ENCODE assay signal across 26 cellular contexts in the genomic region with DNA sequence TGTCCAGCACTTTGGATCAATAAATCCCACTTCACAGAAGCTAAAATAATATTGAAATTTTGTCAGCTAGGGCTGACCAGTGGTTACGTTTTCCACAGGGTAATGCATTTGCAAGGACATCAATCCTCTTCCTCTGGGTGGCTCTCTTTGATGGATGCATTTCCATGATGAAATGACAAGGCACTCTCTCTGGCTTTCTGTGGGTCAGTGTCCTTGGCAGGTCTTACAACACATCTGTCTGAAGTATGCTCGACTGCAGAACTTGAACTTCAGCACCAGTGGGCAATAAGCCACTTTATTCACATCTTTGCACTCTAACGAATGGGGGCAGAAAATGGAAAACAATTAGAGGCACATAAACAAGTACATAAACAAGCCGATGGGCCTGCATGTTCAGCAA.
DNase-seq lines count a peak whose midpoint lies in the region; ATAC-seq, FAIRE-seq and TF ChIP-seq lines count a peak whose summit lies in the region.
"Had no signal": no experiment of that assay in that cellular context is flagged by ENCODE, and none has a peak within 500 bp of the region (broad histone marks: within the 10 kb centered on the region; RNA-seq: fewer than 3 reads in every experiment).

No MANE protein-coding gene starts in this region.

- H3K27ac ChIP-seq in heart right ventricle (peak overlapping the region in 1 of 10 donors; percentile 16), right atrium auricular region (no peak overlapping the region), astrocyte (ENCODE audit: low read depth, low read length) (no peak overlapping the region), transverse colon (peak overlapping the region; percentile 33 to 68 (median 42))
- H3K27ac ChIP-seq: C4-2B had no signal

- TF ChIP-seq CTCF in heart right ventricle (IDR thresholded peaks at IDR 0.05), result no peak
- TF ChIP-seq CTCF in right atrium auricular region (IDR thresholded peaks at IDR 0.05), result no peak
- no peak for TF ChIP-seq CTCF in astrocyte (IDR thresholded peaks at IDR 0.05; ENCODE audit: insufficient read depth, low read depth, low read length)
- TF ChIP-seq CTCF in transverse colon (IDR thresholded peaks at IDR 0.05), result no peak

- H3K9me3 Mint-ChIP-seq in astrocyte (ENCODE audit: unreplicated experiment), result peaks cover 4% of the 10 kb centered on the region
- H3K9me3 Mint-ChIP-seq: activated B cell treated with CpG ODN at 0.5 μM for 24 hours; activated CD4-positive, alpha-beta memory T cell treated with anti-CD3 and anti-CD28 coated beads, Interleukin-2, amount 10 ng/mL, durations not matched to agents 7 days and 5 days; activated naive CD8-positive, alpha-beta T cell treated with anti-CD3 and anti-CD28 coated beads, Interleukin-2, amount 50 U/mL, for 24 hours; naive thymus-derived CD4-positive, alpha-beta T cell had no signal

- DNase-seq in heart right ventricle (no peak), right atrium auricular region (ENCODE audit: low spot score) (no peak), astrocyte (ENCODE audit: low read depth) (peak; percentile 22), left colon (no peak), transverse colon (no peak)
- no peak for DNase-seq in activated CD4-positive, alpha-beta T cell treated with anti-CD3 and anti-CD28 coated beads for 4 hours
- DNase-seq in effector CD4-positive, alpha-beta T cell, result no peak
- DNase-seq: activated B cell treated with CpG ODN at 0.5 μM for 24 hours; activated CD4-positive, alpha-beta memory T cell treated with anti-CD3 and anti-CD28 coated beads, Interleukin-2, amount 10 ng/mL, durations not matched to agents 7 days and 5 days; activated effector memory CD4-positive, alpha-beta T cell treated with anti-CD3 and anti-CD28 coated beads, Interleukin-2, amount 50 U/mL, for 16 hours; activated naive CD8-positive, alpha-beta T cell treated with anti-CD3 and anti-CD28 coated beads, Interleukin-2, amount 50 U/mL, for 24 hours; Calu3; foreskin melanocyte; hypothalamus; kidney; mesendoderm; MM.1S; naive thymus-derived CD4-positive, alpha-beta T cell; NCI-H1436 treated with DMSO at 0.1 percent for 48 hours; NCI-H526 treated with DMSO at 0.1 percent for 48 hours; stimulated activated CD4-positive, alpha-beta T cell treated with anti-CD3 and anti-CD28 coated beads, Interleukin-15, amount 100 ng/mL, for 24 hours; stimulated activated CD8-positive, alpha-beta memory T cell treated with anti-CD3 and anti-CD28 coated beads, Interleukin-4, amount 100 ng/mL, for 48 hours; T1000 had no signal

- H3K27me3 ChIP-seq in heart right ventricle, result no peaks in the 10 kb centered on the region
- no peaks in the 10 kb centered on the region for H3K27me3 ChIP-seq in right atrium auricular region
- no peaks in the 10 kb centered on the region for H3K27me3 ChIP-seq in astrocyte (ENCODE audit: insufficient read depth, low read length)
- no peaks in the 10 kb centered on the region for H3K27me3 ChIP-seq in transverse colon

- no peak for FAIRE-seq in astrocyte (lab: Jason Lieb, UNC)
- FAIRE-seq: K562, kidney had no signal

- H3K4me2 ChIP-seq in astrocyte (ENCODE audit: low read length), result no peak overlapping the region

- ATAC-seq in heart right ventricle, result peak in 7 of 8 donors; percentile 38 to 67 (median 63)
- ATAC-seq in left colon, result peak; percentile 77
- ATAC-seq in HG02763 (IDR thresholded peaks at IDR 0.05; ENCODE audit: unreplicated experiment), result no peak
- ATAC-seq: activated naive CD8-positive, alpha-beta T cell treated with anti-CD3 and anti-CD28 coated beads, Interleukin-2, amount 50 U/mL, for 24 hours; K562; naive thymus-derived CD4-positive, alpha-beta T cell had no signal

- in situ Hi-C loops in transverse colon (cut with MboI; ENCODE audit: low pct_ligation_motif_present in 1 of 4, low pct_unique_long_range_greater_than_20kb in 1 of 4, low sequenced_read_pairs in 3 of 4), result no loop called here

- no peaks in the 10 kb centered on the region for H3K27me3 Mint-ChIP-seq in astrocyte (ENCODE audit: low read depth, unreplicated experiment)
- H3K27me3 Mint-ChIP-seq: activated B cell treated with CpG ODN at 0.5 μM for 24 hours; activated CD4-positive, alpha-beta memory T cell treated with anti-CD3 and anti-CD28 coated beads, Interleukin-2, amount 10 ng/mL, durations not matched to agents 7 days and 5 days; activated naive CD8-positive, alpha-beta T cell treated with anti-CD3 and anti-CD28 coated beads, Interleukin-2, amount 50 U/mL, for 24 hours had no signal

- H3K4me3 ChIP-seq in heart right ventricle (no peak overlapping the region), right atrium auricular region (no peak overlapping the region), astrocyte (ENCODE audit: insufficient read depth, low read depth, low read length) (no peak overlapping the region), transverse colon (no peak overlapping the region)
- H3K4me3 ChIP-seq: K562 had no signal

- TF ChIP-seq POLR2A in transverse colon (IDR thresholded peaks at IDR 0.05), result no peak

- H3K79me2 ChIP-seq in astrocyte (ENCODE audit: insufficient read depth, low read length), result no peaks in the 10 kb centered on the region

- peaks cover 30% of the 10 kb centered on the region for H3K36me3 Mint-ChIP-seq in astrocyte (ENCODE audit: low read depth, unreplicated experiment)

- H3K4me1 ChIP-seq in heart right ventricle (peaks cover 0 to 17% (median 9%) of the 10 kb centered on the region in 9 donors), right atrium auricular region (no peaks in the 10 kb centered on the region), astrocyte (ENCODE audit: insufficient read depth, low read length) (no peaks in the 10 kb centered on the region), transverse colon (peaks cover 0 to 15% (median 6%) of the 10 kb centered on the region in 4 donors)

- no peaks in the 10 kb centered on the region for H4K20me1 ChIP-seq in astrocyte (ENCODE audit: insufficient read depth, low read length)

- H3K9ac ChIP-seq in astrocyte (ENCODE audit: low read length), result no peak overlapping the region

- TF ChIP-seq EP300 in transverse colon (IDR thresholded peaks at IDR 0.05; ENCODE audit: low read depth), result no peak

- no peak overlapping the region for H3K4me3 Mint-ChIP-seq in astrocyte (ENCODE audit: unreplicated experiment)
- H3K4me3 Mint-ChIP-seq: activated B cell treated with CpG ODN at 0.5 μM for 24 hours; activated CD4-positive, alpha-beta memory T cell treated with anti-CD3 and anti-CD28 coated beads, Interleukin-2, amount 10 ng/mL, durations not matched to agents 7 days and 5 days; activated naive CD8-positive, alpha-beta T cell treated with anti-CD3 and anti-CD28 coated beads, Interleukin-2, amount 50 U/mL, for 24 hours; naive thymus-derived CD4-positive, alpha-beta T cell had no signal

- no peaks in the 10 kb centered on the region for H3K4me1 Mint-ChIP-seq in astrocyte (ENCODE audit: low read depth, unreplicated experiment)
- H3K4me1 Mint-ChIP-seq: activated B cell treated with CpG ODN at 0.5 μM for 24 hours; activated CD4-positive, alpha-beta memory T cell treated with anti-CD3 and anti-CD28 coated beads, Interleukin-2, amount 10 ng/mL, durations not matched to agents 7 days and 5 days; activated naive CD8-positive, alpha-beta T cell treated with anti-CD3 and anti-CD28 coated beads, Interleukin-2, amount 50 U/mL, for 24 hours; naive thymus-derived CD4-positive, alpha-beta T cell had no signal

- WGBS in heart right ventricle, 2 donors, result 52 to 58% methylated on average over 4 of the region's 4 CpGs
- 63 to 65% methylated on average over 3 to 4 of the region's 4 CpGs for WGBS in transverse colon (ENCODE audit: low coverage in 1 of 2), 2 donors

- no peak overlapping the region for H3K27ac Mint-ChIP-seq in astrocyte (ENCODE audit: unreplicated experiment)
- H3K27ac Mint-ChIP-seq: activated B cell treated with CpG ODN at 0.5 μM for 24 hours; activated CD4-positive, alpha-beta memory T cell treated with anti-CD3 and anti-CD28 coated beads, Interleukin-2, amount 10 ng/mL, durations not matched to agents 7 days and 5 days; activated naive CD8-positive, alpha-beta T cell treated with anti-CD3 and anti-CD28 coated beads, Interleukin-2, amount 50 U/mL, for 24 hours; naive thymus-derived CD4-positive, alpha-beta T cell had no signal

- no peak overlapping the region for H2AFZ ChIP-seq in astrocyte (ENCODE audit: low read depth, low read length)

- no peaks in the 10 kb centered on the region for H3K9me3 ChIP-seq in heart right ventricle
- H3K9me3 ChIP-seq in right atrium auricular region, result no peaks in the 10 kb centered on the region
- H3K9me3 ChIP-seq in astrocyte (ENCODE audit: insufficient read depth, low read depth, low read length), result no peaks in the 10 kb centered on the region
- no peaks in the 10 kb centered on the region for H3K9me3 ChIP-seq in transverse colon

- H3K36me3 ChIP-seq in heart right ventricle, result no peaks in the 10 kb centered on the region
- H3K36me3 ChIP-seq in right atrium auricular region, result no peaks in the 10 kb centered on the region
- peaks cover 40% of the 10 kb centered on the region for H3K36me3 ChIP-seq in astrocyte (ENCODE audit: insufficient read depth, low read length)
- H3K36me3 ChIP-seq in transverse colon, result no peaks in the 10 kb centered on the region

- intact Hi-C loops in heart right ventricle (cut with DNase I) (no loop called here), left colon (cut with DNase I, micrococcal nuclease) (no loop called here), transverse colon (cut with DNase I; ENCODE audit: low total_unique reads) (no loop called here)

Comparison
In these comparisons a context has a peak if more than half of its experiments do, and no peak if none do; other contexts are left out.
1. H3K27ac ChIP-seq: peak in transverse colon (4 of 4); none in right atrium auricular region (0 of 2) and astrocyte (single experiment).